In the genomic region with DNA sequence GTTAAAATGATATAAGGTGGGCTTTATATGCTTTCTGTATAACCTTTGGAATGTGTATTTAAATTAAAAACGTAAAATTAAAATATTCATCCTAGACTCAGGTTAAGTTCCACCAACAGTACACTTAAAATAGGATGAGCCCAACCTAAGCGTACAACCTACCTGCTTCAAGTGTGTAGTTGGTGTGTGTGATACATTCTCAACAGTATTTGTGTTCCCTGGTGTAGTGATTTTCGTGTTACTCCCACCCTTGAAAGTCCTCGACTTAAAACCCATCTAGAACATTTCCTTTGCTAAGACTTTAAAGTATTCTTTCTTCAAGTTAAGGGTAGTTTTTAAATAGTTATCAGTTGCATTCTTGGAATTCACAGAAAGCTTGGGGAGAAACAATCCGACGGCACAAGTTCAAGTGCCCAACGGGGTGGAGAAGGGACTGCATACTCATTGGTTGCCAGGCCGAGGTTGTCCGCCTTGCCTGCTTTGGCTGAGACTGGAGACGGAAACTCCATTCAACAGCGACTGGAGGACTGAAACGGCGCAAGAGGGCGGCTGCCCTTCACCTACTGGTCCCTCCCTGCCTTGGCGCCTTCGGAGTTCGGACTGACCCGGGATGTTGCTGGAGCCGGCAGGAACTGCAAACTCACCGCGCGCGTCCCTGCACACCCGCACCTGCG, we compare ENCODE assay signal across 8 cellular contexts.
DNase-seq lines count a peak whose midpoint lies in the region; ATAC-seq, FAIRE-seq and TF ChIP-seq lines count a peak whose summit lies in the region.
"Not testable (repeated sequence)": the region's sequence is repeated elsewhere in the genome, so short reads cannot be mapped to it uniquely, and the experiment has no call there.

No MANE protein-coding gene starts in this region.

- not testable (repeated sequence) for H2BK15ac ChIP-seq in mesendoderm (replicated peaks; ENCODE audit: low read depth)

- ATAC-seq in right cardiac atrium = peak; percentile 28 to 38
- ATAC-seq in left lung = peak; percentile 70

- H3K27me3 Mint-ChIP-seq in endothelial cell (ENCODE audit: unreplicated experiment) = not testable (repeated sequence)

- not testable (repeated sequence) for H3K56ac ChIP-seq in mesendoderm (ENCODE audit: low read length)

- H3K18ac ChIP-seq in mesendoderm (ENCODE audit: low read length) = not testable (repeated sequence)

- H3K4me3 ChIP-seq in HUES6 (ENCODE audit: low read depth, low read length) = peak overlapping the region; percentile 26; the same call in 1 of the 2 replicates
- peak overlapping the region; percentile 40 for H3K4me3 ChIP-seq in coronary artery
- not testable (repeated sequence) for H3K4me3 ChIP-seq in right cardiac atrium (ENCODE audit: low read length); left lung; mesendoderm (ENCODE audit: low read length)

- H3K79me2 ChIP-seq in mesendoderm (ENCODE audit: control insufficient read depth, insufficient read depth, low read length) = not testable (repeated sequence)

- not testable (repeated sequence) for H3K9me3 Mint-ChIP-seq in endothelial cell (ENCODE audit: unreplicated experiment)

- H3K4me2 ChIP-seq in mesendoderm (ENCODE audit: low read length) = not testable (repeated sequence)

- H3K27ac ChIP-seq in HUES6 (ENCODE audit: low read depth, low read length); coronary artery; right cardiac atrium (ENCODE audit: low read length); left lung; mesendoderm (ENCODE audit: low read depth, low read length): not testable (repeated sequence)

- H3K9ac ChIP-seq in HUES6 (ENCODE audit: low read length); mesendoderm (ENCODE audit: low read length): not testable (repeated sequence)

- intact Hi-C loops in right cardiac atrium (cut with DNase I); left lung (cut with DNase I): not testable (repeated sequence)

- H3K4me1 Mint-ChIP-seq in endothelial cell (ENCODE audit: unreplicated experiment) = not testable (repeated sequence)

- not testable (repeated sequence) for H3K9me3 ChIP-seq in HUES6 (ENCODE audit: control insufficient read depth, insufficient read depth, low read depth, low read length); right cardiac atrium (ENCODE audit: control insufficient read depth, low read length); left lung

- not testable (repeated sequence) for H4K5ac ChIP-seq in mesendoderm (ENCODE audit: low read length)

- not testable (repeated sequence) for H3K36me3 ChIP-seq in HUES6 (ENCODE audit: control insufficient read depth, insufficient read depth, low read length); left lung; mesendoderm (ENCODE audit: control insufficient read depth, insufficient read depth, low read length)

- not testable (repeated sequence) for H3K27ac Mint-ChIP-seq in endothelial cell (ENCODE audit: unreplicated experiment)

- not testable (repeated sequence) for H3K4ac ChIP-seq in mesendoderm (ENCODE audit: low read depth, low read length)

- not testable (repeated sequence) for H4K8ac ChIP-seq in mesendoderm (ENCODE audit: low read depth, low read length)

- not testable (repeated sequence) for H3K27me3 ChIP-seq in HUES6 (ENCODE audit: control insufficient read depth, insufficient read depth, low read length); right cardiac atrium (ENCODE audit: control insufficient read depth, insufficient read depth); mesendoderm (ENCODE audit: insufficient read depth, low read length, poor library complexity)
- peaks cover 10 to 13% of the 10 kb centered on the region in 2 donors for H3K27me3 ChIP-seq in left lung

- DNase-seq in ELF-1 (ENCODE audit: low read depth, low spot score) (peak; percentile 16), endothelial cell (ENCODE audit: low spot score) (peak; percentile 7), right cardiac atrium (peak in 1 of 3 donors; percentile 48), left lung (peak; percentile 28 to 58), mesendoderm (peak; percentile 11)
- DNase-seq in coronary artery (ENCODE audit: low spot score); urothelium cell line (ENCODE audit: low spot score): not testable (repeated sequence)

- peak; percentile 61 for FAIRE-seq in urothelium cell line (lab: Jason Lieb, UNC)

- WGBS in right cardiac atrium = 15% methylated on average over 25 of the region's 25 CpGs
- no CpG with 5 or more reads among the region's 25 CpGs for WGBS in mesendoderm (ENCODE audit: extremely low coverage, insufficient coverage, low lambda C conversion rate)

- H2BK5ac ChIP-seq in mesendoderm (ENCODE audit: low read length) = not testable (repeated sequence)

- not testable (repeated sequence) for H3K79me1 ChIP-seq in mesendoderm (ENCODE audit: low read length)

- not testable (repeated sequence) for H2AK5ac ChIP-seq in mesendoderm (ENCODE audit: low read length)

- not testable (repeated sequence) for H2BK120ac ChIP-seq in mesendoderm (ENCODE audit: low read depth, low read length)

- not testable (repeated sequence) for H3K36me3 Mint-ChIP-seq in endothelial cell (ENCODE audit: low read depth, unreplicated experiment)

- not testable (repeated sequence) for H3K4me1 ChIP-seq in HUES6 (ENCODE audit: control insufficient read depth, insufficient read depth, low read length); right cardiac atrium (ENCODE audit: control insufficient read depth, insufficient read depth, low read length); left lung; mesendoderm (ENCODE audit: control insufficient read depth, low read depth, low read length)

- H3K4me3 Mint-ChIP-seq in endothelial cell (ENCODE audit: unreplicated experiment) = not testable (repeated sequence)

- not testable (repeated sequence) for H3K23ac ChIP-seq in mesendoderm (ENCODE audit: low read length)

- TF ChIP-seq CTCF in coronary artery (IDR thresholded peaks at IDR 0.05); endothelial cell (IDR thresholded peaks at IDR 0.05; ENCODE audit: unreplicated experiment); left lung (IDR thresholded peaks at IDR 0.05): not testable (repeated sequence)
